1 cellular context compared by ENCODE assay signal in genomic region chr20:19631410-19631809, GRCh38.
A peak's percentile ranks its signal among the peaks of the same experiment; 100 is the strongest.
TF ChIP-seq lines count a peak whose summit lies in the region.

No MANE protein-coding gene starts in this region.

TF ChIP-seq in K562, 482 proteins besides CTCF, POLR2A, EP300 and RAD21 (continued from another document):
- TF ChIP-seq ARID4B (CRISPR knock-in tag; IDR thresholded peaks at IDR 0.05) (no peak), TFE3 (CRISPR knock-in tag; IDR thresholded peaks at IDR 0.05) (peak; percentile 44; the same call in 1 of the 2 replicates), POLR2AphosphoS2 (IDR thresholded peaks at IDR 0.05; ENCODE audit: low read length) (no peak), RAD51 (IDR thresholded peaks at IDR 0.05; ENCODE audit: borderline replicate concordance, low read depth) (peak; percentile 72), FOXJ2 (tag; IDR thresholded peaks at IDR 0.05) (peak; percentile 22; the same call in 1 of the 2 replicates)
